Comparison of ENCODE assay signal across 7 cellular contexts in the genomic region with DNA sequence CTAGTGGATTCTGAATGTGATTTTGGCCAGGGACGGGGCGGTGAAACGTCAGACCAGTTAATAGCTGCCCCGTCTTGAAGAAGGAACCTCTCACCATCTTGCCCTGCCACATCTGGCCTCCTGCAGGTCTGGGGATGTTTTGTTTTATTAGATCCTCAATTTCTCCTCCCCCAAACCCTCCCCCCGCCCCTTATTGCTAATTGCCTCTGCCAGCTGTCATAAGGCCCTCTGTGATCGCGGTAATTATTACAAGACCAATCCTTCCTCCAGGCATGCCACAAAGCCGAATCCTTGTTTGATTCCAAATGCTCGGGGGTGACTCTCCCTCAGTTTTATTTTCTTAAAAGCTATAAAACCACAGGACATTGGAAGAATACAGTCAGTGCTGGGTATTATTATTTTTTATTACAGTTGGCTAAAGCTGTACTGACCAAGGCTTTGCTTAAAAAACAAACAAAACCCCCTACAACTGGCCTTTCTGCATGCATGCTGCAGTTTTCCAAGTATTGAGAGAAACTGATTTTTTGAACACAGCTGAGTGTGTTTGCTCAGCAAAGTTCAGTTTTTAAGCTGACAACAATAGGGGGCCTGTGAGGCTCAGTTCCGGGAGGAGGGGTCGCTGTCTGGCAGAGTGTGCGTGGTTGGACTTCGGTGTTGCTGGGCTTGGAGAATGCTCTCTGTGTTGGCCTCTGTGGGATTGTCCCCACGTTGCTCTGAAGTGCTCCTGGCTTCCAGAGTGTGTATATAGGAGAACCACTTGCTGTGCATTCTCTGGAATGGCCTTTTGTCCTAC. TPM values are rescaled to one million over a fixed set of nuclear protein-coding genes. Genes with fewer than 3 reads are reported as not detected.
A peak's percentile ranks its signal among the peaks of the same experiment; 100 is the strongest.
DNase-seq lines count a peak whose midpoint lies in the region; ATAC-seq, FAIRE-seq and TF ChIP-seq lines count a peak whose summit lies in the region.

No MANE protein-coding gene starts in this region.

- peak in 1 of 4 donors; percentile 22 for TF ChIP-seq POLR2A in upper lobe of left lung (IDR thresholded peaks at IDR 0.05)

- H3K27ac Mint-ChIP-seq in astrocyte (ENCODE audit: unreplicated experiment), result peak overlapping the region; percentile 90

- H3K9me3 ChIP-seq in MM.1S (replicated peaks; ENCODE audit: insufficient read depth, low read length) (no peaks in the 10 kb centered on the region), astrocyte (ENCODE audit: insufficient read depth, low read depth, low read length) (no peaks in the 10 kb centered on the region), lower lobe of right lung (no peaks in the 10 kb centered on the region), upper lobe of left lung (no peaks in the 10 kb centered on the region)

- H3K9me3 Mint-ChIP-seq in astrocyte (ENCODE audit: unreplicated experiment), result no peaks in the 10 kb centered on the region

- H3K36me3 ChIP-seq in MM.1S (replicated peaks; ENCODE audit: insufficient read depth, low read length) (no peaks in the 10 kb centered on the region), astrocyte (ENCODE audit: insufficient read depth, low read length) (peaks cover 4% of the 10 kb centered on the region), lower lobe of right lung (no peaks in the 10 kb centered on the region), upper lobe of left lung (no peaks in the 10 kb centered on the region)

- no peaks in the 10 kb centered on the region for H4K20me1 ChIP-seq in MM.1S (ENCODE audit: insufficient read depth, low read length)
- H4K20me1 ChIP-seq in astrocyte (ENCODE audit: insufficient read depth, low read length), result peaks cover 62% of the 10 kb centered on the region

- H3K27ac ChIP-seq in MM.1S (ENCODE audit: low read length), result no peak overlapping the region
- H3K27ac ChIP-seq in astrocyte (ENCODE audit: low read depth, low read length), result peak overlapping the region; percentile 26
- H3K27ac ChIP-seq in lower lobe of right lung, result peak overlapping the region; percentile 83
- peak overlapping the region in 1 of 4 donors; percentile 93 for H3K27ac ChIP-seq in upper lobe of left lung

- H3K4me3 Mint-ChIP-seq in astrocyte (ENCODE audit: unreplicated experiment), result peak overlapping the region; percentile 93

- H2AFZ ChIP-seq in MM.1S (ENCODE audit: low read length), result no peak overlapping the region
- no peak overlapping the region for H2AFZ ChIP-seq in astrocyte (ENCODE audit: low read depth, low read length)

- H3K36me3 Mint-ChIP-seq in astrocyte (ENCODE audit: low read depth, unreplicated experiment), result peaks cover 2% of the 10 kb centered on the region

- peaks cover 37% of the 10 kb centered on the region for H3K4me1 Mint-ChIP-seq in astrocyte (ENCODE audit: low read depth, unreplicated experiment)

- H3K27me3 ChIP-seq in MM.1S (replicated peaks; ENCODE audit: insufficient read depth, low read length), result peaks cover 11% of the 10 kb centered on the region; the same call in 1 of the 2 replicates
- H3K27me3 ChIP-seq in astrocyte (ENCODE audit: insufficient read depth, low read length), result peaks cover 2% of the 10 kb centered on the region
- H3K27me3 ChIP-seq in lower lobe of right lung (ENCODE audit: low read depth), result no peaks in the 10 kb centered on the region
- H3K27me3 ChIP-seq in upper lobe of left lung, result no peaks in the 10 kb centered on the region

- no peak for FAIRE-seq in astrocyte (lab: Jason Lieb, UNC)

- H3K9ac ChIP-seq in MM.1S (ENCODE audit: low read length) (no peak overlapping the region), astrocyte (ENCODE audit: low read length) (peak overlapping the region; percentile 91)

- WGBS in upper lobe of left lung, 2 donors, result 40 to 54% methylated on average over 14 of the region's 14 CpGs

- H3K4me3 ChIP-seq in MM.1S (ENCODE audit: low read length), result no peak overlapping the region
- peak overlapping the region; percentile 75 for H3K4me3 ChIP-seq in astrocyte (ENCODE audit: insufficient read depth, low read depth, low read length)
- peak overlapping the region; percentile 91 for H3K4me3 ChIP-seq in lower lobe of right lung
- peak overlapping the region; percentile 77 to 95 (median 90) for H3K4me3 ChIP-seq in upper lobe of left lung

- no peaks in the 10 kb centered on the region for H3K9me2 ChIP-seq in MM.1S (replicated peaks; ENCODE audit: insufficient read depth, low read length)

- H3K4me2 ChIP-seq in MM.1S (ENCODE audit: low read depth, low read length) (peak overlapping the region; percentile 85; the same call in 1 of the 2 replicates), astrocyte (ENCODE audit: low read length) (peak overlapping the region; percentile 95)

- DNase-seq in GM03348 (ENCODE audit: low spot score) (peak; percentile 47), MM.1S (no peak), astrocyte (ENCODE audit: low read depth) (no peak), lower lobe of right lung (no peak), upper lobe of left lung (no peak), NCI-H2196 (lab: John Stamatoyannopoulos, UW; ENCODE audit: unreplicated experiment) (no peak)
- DNase-seq in activated CD4-positive, alpha-beta T cell treated with anti-CD3 and anti-CD28 coated beads, Interleukin-2, amount 50 U/mL, for 1 hour, result no peak

- no peak for TF ChIP-seq EP300 in upper lobe of left lung (IDR thresholded peaks at IDR 0.05)

- ATAC-seq in lower lobe of right lung (no peak), upper lobe of left lung (ENCODE audit: low FRiP score in 2 of 2) (no peak)

- no peaks in the 10 kb centered on the region for H3K79me2 ChIP-seq in MM.1S (ENCODE audit: low read length)
- peaks cover 60% of the 10 kb centered on the region for H3K79me2 ChIP-seq in astrocyte (ENCODE audit: insufficient read depth, low read length)

- 0 out of 2 replicates have a peak, but pooled peaks cover 2% of the 10 kb centered on the region for H3F3A ChIP-seq in MM.1S (ENCODE audit: insufficient read depth, low read length)

- no peaks in the 10 kb centered on the region for H3K27me3 Mint-ChIP-seq in astrocyte (ENCODE audit: low read depth, unreplicated experiment)

- intact Hi-C loops in lower lobe of right lung (cut with DNase I), result no loop called here

- TF ChIP-seq CTCF in MM.1S (IDR thresholded peaks at IDR 0.05; ENCODE audit: low read length), result no peak
- no peak for TF ChIP-seq CTCF in astrocyte (IDR thresholded peaks at IDR 0.05; ENCODE audit: insufficient read depth, low read depth, low read length)
- TF ChIP-seq CTCF in lower lobe of right lung (IDR thresholded peaks at IDR 0.05), result no peak
- TF ChIP-seq CTCF in upper lobe of left lung (IDR thresholded peaks at IDR 0.05), result no peak

- H3K4me1 ChIP-seq in MM.1S (ENCODE audit: low read length) (no peaks in the 10 kb centered on the region), astrocyte (ENCODE audit: insufficient read depth, low read length) (peaks cover 25% of the 10 kb centered on the region), lower lobe of right lung (peaks cover 52% of the 10 kb centered on the region), upper lobe of left lung (peaks cover 24 to 51% (median 28%) of the 10 kb centered on the region in 4 donors)

RNA-seq across cellular contexts. Expression of gene KSR1, which starts 1.7 kb away (rescaled TPM):
- total RNA-seq in astrocyte, result 85.2 and 90.2 TPM in 2 replicates
- 59.6 TPM for total RNA-seq in lower lobe of right lung
- 10 to 100 TPM; 23.0 to 94.3 (median 60.9) TPM for total RNA-seq in upper lobe of left lung
